In the genomic region with DNA sequence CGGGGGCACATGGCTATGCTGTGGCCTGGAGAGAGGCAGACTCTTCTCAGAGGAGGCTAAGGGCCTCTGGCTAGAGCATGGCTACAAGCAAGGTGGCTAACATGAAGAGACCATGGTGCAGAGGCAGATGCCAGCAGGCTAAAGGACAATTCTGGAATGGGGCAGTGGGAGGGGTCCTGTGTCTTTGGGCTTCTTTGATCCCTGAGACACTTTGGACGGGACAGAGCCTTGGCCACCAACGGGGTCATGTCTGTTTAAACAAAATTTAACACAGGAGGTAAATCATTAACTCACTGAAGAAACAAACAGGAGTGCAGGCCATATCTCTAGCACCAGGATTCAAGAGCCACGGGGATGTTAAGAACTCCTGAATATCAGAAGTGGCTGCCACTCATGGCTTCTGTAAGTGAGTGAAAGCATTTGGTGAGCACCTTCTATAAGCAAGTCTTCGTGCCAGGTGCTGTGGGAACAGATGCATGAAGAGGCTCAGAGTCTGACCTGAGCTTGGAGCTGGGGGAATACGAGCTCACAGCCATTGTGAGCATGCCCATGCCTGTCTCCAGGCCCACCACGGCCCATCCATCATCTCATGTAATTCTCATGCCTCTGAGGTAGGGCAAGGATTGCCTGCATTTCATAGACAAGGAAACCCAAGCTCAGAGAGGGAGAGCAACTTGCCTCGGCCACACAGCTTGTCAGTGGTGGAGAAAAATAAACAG, we compare ENCODE assay signal across 2 cellular contexts.
TF ChIP-seq lines count a peak whose summit lies in the region.

No MANE protein-coding gene starts in this region.

TF ChIP-seq in WTC11, 78 proteins besides CTCF, POLR2A, EP300 and RAD21:
- TF ChIP-seq, protein P1, sequence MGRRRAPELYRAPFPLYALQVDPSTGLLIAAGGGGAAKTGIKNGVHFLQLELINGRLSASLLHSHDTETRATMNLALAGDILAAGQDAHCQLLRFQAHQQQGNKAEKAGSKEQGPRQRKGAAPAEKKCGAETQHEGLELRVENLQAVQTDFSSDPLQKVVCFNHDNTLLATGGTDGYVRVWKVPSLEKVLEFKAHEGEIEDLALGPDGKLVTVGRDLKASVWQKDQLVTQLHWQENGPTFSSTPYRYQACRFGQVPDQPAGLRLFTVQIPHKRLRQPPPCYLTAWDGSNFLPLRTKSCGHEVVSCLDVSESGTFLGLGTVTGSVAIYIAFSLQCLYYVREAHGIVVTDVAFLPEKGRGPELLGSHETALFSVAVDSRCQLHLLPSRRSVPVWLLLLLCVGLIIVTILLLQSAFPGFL (CRISPR knock-in tag; IDR thresholded peaks at IDR 0.05; ENCODE audit: borderline replicate concordance), result no peak
- TF ChIP-seq GABPB1 (CRISPR knock-in tag; IDR thresholded peaks at IDR 0.05), result peak; percentile 21; the same call in 1 of the 2 replicates
- TF ChIP-seq, protein P2, sequence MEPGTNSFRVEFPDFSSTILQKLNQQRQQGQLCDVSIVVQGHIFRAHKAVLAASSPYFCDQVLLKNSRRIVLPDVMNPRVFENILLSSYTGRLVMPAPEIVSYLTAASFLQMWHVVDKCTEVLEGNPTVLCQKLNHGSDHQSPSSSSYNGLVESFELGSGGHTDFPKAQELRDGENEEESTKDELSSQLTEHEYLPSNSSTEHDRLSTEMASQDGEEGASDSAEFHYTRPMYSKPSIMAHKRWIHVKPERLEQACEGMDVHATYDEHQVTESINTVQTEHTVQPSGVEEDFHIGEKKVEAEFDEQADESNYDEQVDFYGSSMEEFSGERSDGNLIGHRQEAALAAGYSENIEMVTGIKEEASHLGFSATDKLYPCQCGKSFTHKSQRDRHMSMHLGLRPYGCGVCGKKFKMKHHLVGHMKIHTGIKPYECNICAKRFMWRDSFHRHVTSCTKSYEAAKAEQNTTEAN (CRISPR knock-in tag; IDR thresholded peaks at IDR 0.05), result no peak

TF ChIP-seq in HepG2, 621 proteins besides CTCF, POLR2A, EP300 and RAD21 (continues in another document):
- TF ChIP-seq ZNF720 (CRISPR knock-in tag; IDR thresholded peaks at IDR 0.05) (no peak), ESRRA (CRISPR knock-in tag; IDR thresholded peaks at IDR 0.05; ENCODE audit: low read depth) (0 out of 2 replicates have a peak, but pooled peaks have one; percentile 67), MAFG (CRISPR knock-in tag; IDR thresholded peaks at IDR 0.05) (no peak), NFYB (CRISPR knock-in tag; IDR thresholded peaks at IDR 0.05) (no peak), ZNF879 (CRISPR knock-in tag; IDR thresholded peaks at IDR 0.05) (0 out of 2 replicates have a peak, but pooled peaks have one; percentile 49), ZNF737 (CRISPR knock-in tag; IDR thresholded peaks at IDR 0.05; ENCODE audit: borderline replicate concordance) (no peak), ZNF317 (CRISPR knock-in tag; IDR thresholded peaks at IDR 0.05) (no peak), TEAD3 (CRISPR knock-in tag; optimal IDR thresholded peaks at IDR 0.05; ENCODE audit: borderline replicate concordance) (peak; percentile 90), RFX1 (IDR thresholded peaks at IDR 0.05) (no peak), ZZZ3 (CRISPR knock-in tag; IDR thresholded peaks at IDR 0.05; ENCODE audit: borderline replicate concordance) (peak; percentile 79; the same call in 1 of the 2 replicates), FOXA3 (CRISPR knock-in tag; IDR thresholded peaks at IDR 0.05) (peak; percentile 73; the same call in 1 of the 2 replicates), ZNF614 (CRISPR knock-in tag; IDR thresholded peaks at IDR 0.05; ENCODE audit: borderline replicate concordance) (peak; percentile 21; the same call in 1 of the 2 replicates), ZNF781 (CRISPR knock-in tag; IDR thresholded peaks at IDR 0.05; ENCODE audit: borderline replicate concordance, not compliant biosample characterization) (peak; percentile 87), ZSCAN31 (CRISPR knock-in tag; IDR thresholded peaks at IDR 0.05; ENCODE audit: low read depth) (no peak), SNRNP70 (IDR thresholded peaks at IDR 0.05; ENCODE audit: low read depth, low read length) (no peak), TEAD2 (CRISPR knock-in tag; IDR thresholded peaks at IDR 0.05) (no peak)
- TF ChIP-seq, protein P3, sequence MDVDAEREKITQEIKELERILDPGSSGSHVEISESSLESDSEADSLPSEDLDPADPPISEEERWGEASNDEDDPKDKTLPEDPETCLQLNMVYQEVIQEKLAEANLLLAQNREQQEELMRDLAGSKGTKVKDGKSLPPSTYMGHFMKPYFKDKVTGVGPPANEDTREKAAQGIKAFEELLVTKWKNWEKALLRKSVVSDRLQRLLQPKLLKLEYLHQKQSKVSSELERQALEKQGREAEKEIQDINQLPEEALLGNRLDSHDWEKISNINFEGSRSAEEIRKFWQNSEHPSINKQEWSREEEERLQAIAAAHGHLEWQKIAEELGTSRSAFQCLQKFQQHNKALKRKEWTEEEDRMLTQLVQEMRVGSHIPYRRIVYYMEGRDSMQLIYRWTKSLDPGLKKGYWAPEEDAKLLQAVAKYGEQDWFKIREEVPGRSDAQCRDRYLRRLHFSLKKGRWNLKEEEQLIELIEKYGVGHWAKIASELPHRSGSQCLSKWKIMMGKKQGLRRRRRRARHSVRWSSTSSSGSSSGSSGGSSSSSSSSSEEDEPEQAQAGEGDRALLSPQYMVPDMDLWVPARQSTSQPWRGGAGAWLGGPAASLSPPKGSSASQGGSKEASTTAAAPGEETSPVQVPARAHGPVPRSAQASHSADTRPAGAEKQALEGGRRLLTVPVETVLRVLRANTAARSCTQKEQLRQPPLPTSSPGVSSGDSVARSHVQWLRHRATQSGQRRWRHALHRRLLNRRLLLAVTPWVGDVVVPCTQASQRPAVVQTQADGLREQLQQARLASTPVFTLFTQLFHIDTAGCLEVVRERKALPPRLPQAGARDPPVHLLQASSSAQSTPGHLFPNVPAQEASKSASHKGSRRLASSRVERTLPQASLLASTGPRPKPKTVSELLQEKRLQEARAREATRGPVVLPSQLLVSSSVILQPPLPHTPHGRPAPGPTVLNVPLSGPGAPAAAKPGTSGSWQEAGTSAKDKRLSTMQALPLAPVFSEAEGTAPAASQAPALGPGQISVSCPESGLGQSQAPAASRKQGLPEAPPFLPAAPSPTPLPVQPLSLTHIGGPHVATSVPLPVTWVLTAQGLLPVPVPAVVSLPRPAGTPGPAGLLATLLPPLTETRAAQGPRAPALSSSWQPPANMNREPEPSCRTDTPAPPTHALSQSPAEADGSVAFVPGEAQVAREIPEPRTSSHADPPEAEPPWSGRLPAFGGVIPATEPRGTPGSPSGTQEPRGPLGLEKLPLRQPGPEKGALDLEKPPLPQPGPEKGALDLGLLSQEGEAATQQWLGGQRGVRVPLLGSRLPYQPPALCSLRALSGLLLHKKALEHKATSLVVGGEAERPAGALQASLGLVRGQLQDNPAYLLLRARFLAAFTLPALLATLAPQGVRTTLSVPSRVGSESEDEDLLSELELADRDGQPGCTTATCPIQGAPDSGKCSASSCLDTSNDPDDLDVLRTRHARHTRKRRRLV (CRISPR knock-in tag; IDR thresholded peaks at IDR 0.05), result no peak
- TF ChIP-seq, protein P4, sequence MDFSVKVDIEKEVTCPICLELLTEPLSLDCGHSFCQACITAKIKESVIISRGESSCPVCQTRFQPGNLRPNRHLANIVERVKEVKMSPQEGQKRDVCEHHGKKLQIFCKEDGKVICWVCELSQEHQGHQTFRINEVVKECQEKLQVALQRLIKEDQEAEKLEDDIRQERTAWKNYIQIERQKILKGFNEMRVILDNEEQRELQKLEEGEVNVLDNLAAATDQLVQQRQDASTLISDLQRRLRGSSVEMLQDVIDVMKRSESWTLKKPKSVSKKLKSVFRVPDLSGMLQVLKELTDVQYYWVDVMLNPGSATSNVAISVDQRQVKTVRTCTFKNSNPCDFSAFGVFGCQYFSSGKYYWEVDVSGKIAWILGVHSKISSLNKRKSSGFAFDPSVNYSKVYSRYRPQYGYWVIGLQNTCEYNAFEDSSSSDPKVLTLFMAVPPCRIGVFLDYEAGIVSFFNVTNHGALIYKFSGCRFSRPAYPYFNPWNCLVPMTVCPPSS (IDR thresholded peaks at IDR 0.05), result no peak
- TF ChIP-seq, protein P5, sequence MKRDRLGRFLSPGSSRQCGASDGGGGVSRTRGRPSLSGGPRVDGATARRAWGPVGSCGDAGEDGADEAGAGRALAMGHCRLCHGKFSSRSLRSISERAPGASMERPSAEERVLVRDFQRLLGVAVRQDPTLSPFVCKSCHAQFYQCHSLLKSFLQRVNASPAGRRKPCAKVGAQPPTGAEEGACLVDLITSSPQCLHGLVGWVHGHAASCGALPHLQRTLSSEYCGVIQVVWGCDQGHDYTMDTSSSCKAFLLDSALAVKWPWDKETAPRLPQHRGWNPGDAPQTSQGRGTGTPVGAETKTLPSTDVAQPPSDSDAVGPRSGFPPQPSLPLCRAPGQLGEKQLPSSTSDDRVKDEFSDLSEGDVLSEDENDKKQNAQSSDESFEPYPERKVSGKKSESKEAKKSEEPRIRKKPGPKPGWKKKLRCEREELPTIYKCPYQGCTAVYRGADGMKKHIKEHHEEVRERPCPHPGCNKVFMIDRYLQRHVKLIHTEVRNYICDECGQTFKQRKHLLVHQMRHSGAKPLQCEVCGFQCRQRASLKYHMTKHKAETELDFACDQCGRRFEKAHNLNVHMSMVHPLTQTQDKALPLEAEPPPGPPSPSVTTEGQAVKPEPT (CRISPR knock-in tag; IDR thresholded peaks at IDR 0.05; ENCODE audit: low read depth), result 0 out of 2 replicates have a peak, but pooled peaks have one; percentile 43
- TF ChIP-seq, protein P6, sequence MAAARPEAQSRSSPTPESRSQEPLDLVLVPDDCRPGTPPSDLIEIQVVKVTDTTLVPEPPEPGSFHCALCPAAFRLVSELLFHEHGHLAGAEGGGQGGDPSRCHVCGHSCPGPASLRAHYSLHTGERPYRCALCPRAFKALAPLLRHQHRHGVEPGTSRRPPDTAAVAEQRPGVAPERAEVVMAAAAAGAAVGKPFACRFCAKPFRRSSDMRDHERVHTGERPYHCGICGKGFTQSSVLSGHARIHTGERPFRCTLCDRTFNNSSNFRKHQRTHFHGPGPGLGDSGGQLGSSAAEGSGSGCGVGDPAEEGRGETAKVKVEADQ (CRISPR knock-in tag; IDR thresholded peaks at IDR 0.05; ENCODE audit: borderline replicate concordance), result no peak
- TF ChIP-seq, protein P7, sequence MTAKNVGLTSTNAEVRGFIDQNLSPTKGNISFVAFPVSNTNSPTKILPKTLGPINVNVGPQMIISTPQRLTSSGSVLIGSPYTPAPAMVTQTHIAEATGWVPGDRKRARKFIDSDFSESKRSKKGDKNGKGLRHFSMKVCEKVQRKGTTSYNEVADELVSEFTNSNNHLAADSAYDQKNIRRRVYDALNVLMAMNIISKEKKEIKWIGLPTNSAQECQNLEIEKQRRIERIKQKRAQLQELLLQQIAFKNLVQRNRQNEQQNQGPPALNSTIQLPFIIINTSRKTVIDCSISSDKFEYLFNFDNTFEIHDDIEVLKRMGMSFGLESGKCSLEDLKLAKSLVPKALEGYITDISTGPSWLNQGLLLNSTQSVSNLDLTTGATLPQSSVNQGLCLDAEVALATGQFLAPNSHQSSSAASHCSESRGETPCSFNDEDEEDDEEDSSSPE (CRISPR knock-in tag; IDR thresholded peaks at IDR 0.05), result peak; percentile 80
- TF ChIP-seq, protein P8, sequence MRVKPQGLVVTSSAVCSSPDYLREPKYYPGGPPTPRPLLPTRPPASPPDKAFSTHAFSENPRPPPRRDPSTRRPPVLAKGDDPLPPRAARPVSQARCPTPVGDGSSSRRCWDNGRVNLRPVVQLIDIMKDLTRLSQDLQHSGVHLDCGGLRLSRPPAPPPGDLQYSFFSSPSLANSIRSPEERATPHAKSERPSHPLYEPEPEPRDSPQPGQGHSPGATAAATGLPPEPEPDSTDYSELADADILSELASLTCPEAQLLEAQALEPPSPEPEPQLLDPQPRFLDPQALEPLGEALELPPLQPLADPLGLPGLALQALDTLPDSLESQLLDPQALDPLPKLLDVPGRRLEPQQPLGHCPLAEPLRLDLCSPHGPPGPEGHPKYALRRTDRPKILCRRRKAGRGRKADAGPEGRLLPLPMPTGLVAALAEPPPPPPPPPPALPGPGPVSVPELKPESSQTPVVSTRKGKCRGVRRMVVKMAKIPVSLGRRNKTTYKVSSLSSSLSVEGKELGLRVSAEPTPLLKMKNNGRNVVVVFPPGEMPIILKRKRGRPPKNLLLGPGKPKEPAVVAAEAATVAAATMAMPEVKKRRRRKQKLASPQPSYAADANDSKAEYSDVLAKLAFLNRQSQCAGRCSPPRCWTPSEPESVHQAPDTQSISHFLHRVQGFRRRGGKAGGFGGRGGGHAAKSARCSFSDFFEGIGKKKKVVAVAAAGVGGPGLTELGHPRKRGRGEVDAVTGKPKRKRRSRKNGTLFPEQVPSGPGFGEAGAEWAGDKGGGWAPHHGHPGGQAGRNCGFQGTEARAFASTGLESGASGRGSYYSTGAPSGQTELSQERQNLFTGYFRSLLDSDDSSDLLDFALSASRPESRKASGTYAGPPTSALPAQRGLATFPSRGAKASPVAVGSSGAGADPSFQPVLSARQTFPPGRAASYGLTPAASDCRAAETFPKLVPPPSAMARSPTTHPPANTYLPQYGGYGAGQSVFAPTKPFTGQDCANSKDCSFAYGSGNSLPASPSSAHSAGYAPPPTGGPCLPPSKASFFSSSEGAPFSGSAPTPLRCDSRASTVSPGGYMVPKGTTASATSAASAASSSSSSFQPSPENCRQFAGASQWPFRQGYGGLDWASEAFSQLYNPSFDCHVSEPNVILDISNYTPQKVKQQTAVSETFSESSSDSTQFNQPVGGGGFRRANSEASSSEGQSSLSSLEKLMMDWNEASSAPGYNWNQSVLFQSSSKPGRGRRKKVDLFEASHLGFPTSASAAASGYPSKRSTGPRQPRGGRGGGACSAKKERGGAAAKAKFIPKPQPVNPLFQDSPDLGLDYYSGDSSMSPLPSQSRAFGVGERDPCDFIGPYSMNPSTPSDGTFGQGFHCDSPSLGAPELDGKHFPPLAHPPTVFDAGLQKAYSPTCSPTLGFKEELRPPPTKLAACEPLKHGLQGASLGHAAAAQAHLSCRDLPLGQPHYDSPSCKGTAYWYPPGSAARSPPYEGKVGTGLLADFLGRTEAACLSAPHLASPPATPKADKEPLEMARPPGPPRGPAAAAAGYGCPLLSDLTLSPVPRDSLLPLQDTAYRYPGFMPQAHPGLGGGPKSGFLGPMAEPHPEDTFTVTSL (CRISPR knock-in tag; IDR thresholded peaks at IDR 0.05; ENCODE audit: borderline replicate concordance), result peak; percentile 75; the same call in 1 of the 2 replicates
- TF ChIP-seq, protein P9, sequence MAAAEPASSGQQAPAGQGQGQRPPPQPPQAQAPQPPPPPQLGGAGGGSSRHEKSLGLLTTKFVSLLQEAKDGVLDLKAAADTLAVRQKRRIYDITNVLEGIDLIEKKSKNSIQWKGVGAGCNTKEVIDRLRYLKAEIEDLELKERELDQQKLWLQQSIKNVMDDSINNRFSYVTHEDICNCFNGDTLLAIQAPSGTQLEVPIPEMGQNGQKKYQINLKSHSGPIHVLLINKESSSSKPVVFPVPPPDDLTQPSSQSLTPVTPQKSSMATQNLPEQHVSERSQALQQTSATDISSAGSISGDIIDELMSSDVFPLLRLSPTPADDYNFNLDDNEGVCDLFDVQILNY (CRISPR knock-in tag; conservative IDR thresholded peaks at IDR 0.05), result no peak
- TF ChIP-seq, protein P10, sequence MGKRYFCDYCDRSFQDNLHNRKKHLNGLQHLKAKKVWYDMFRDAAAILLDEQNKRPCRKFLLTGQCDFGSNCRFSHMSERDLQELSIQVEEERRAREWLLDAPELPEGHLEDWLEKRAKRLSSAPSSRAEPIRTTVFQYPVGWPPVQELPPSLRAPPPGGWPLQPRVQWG (CRISPR knock-in tag; IDR thresholded peaks at IDR 0.05; ENCODE audit: borderline replicate concordance, low read depth), result no peak
